8 cellular contexts compared by ENCODE assay signal in genomic region chr20:64145458-64146300, GRCh38. TPM values are rescaled to one million over a fixed set of nuclear protein-coding genes. Genes with fewer than 3 reads are reported as not detected.
DNase-seq lines count a peak whose midpoint lies in the region; ATAC-seq and TF ChIP-seq lines count a peak whose summit lies in the region.
"Had no signal": no experiment of that assay in that cellular context is flagged by ENCODE, and none has a peak within 500 bp of the region (broad histone marks: within the 10 kb centered on the region; RNA-seq: fewer than 3 reads in every experiment).

No MANE protein-coding gene starts in this region.

- no peaks in the 10 kb centered on the region for H3K4me1 ChIP-seq in Caco-2

- no peaks in the 10 kb centered on the region; the same call in 1 of the 2 replicates for H3K27me3 ChIP-seq in Caco-2 (replicated peaks; ENCODE audit: control insufficient read depth, insufficient read depth, low read length)

- no peak overlapping the region for H3K4me3 Mint-ChIP-seq in Caco-2 (ENCODE audit: unreplicated experiment)

- H3K9me3 ChIP-seq in Caco-2 = peaks cover 24% of the 10 kb centered on the region

- H3K36me3 Mint-ChIP-seq in Caco-2 (ENCODE audit: insufficient read depth, unreplicated experiment) = no peaks in the 10 kb centered on the region

- no peak overlapping the region for H3K27ac ChIP-seq in 22Rv1

- no peak overlapping the region for H3K27ac Mint-ChIP-seq in Caco-2 (ENCODE audit: unreplicated experiment)

- intact Hi-C loops in Caco-2 (cut with micrococcal nuclease; ENCODE audit: unreplicated experiment) = no loop called here

- TF ChIP-seq POLR2A in NB4 (IDR thresholded peaks at IDR 0.05; ENCODE audit: extremely low read depth, insufficient read length) = no peak

- no TSS peak for BruUV-seq in Caco-2 (replicated peaks; lab: Mats Ljungman, UMichigan)

- ATAC-seq in HG03135 (IDR thresholded peaks at IDR 0.05; ENCODE audit: unreplicated experiment) (no peak), HG02588 (IDR thresholded peaks at IDR 0.05; ENCODE audit: unreplicated experiment) (no peak)

- peaks cover 10% of the 10 kb centered on the region for H3K27me3 Mint-ChIP-seq in Caco-2 (ENCODE audit: insufficient read depth, unreplicated experiment)

- TF ChIP-seq CTCF in 22Rv1 (IDR thresholded peaks at IDR 0.05) = peak; percentile 49
- TF ChIP-seq CTCF in Caco-2 (IDR thresholded peaks at IDR 0.05; ENCODE audit: insufficient read depth in 1 of 2, low read depth in 1 of 2, low read length in 1 of 2, severe bottlenecking in 1 of 2, unreplicated experiment in 1 of 2) = peak; percentile 21 to 28
- peak; percentile 26 for TF ChIP-seq CTCF in NB4 (IDR thresholded peaks at IDR 0.05; ENCODE audit: low read depth, low read length)
- peak; percentile 14 for TF ChIP-seq CTCF in fibroblast of mammary gland (conservative IDR thresholded peaks at IDR 0.05; ENCODE audit: control insufficient read depth, insufficient read depth, low read depth, low read length)

- peaks cover 3% of the 10 kb centered on the region for H3K4me1 Mint-ChIP-seq in Caco-2 (ENCODE audit: low read depth, unreplicated experiment)

- H3K9me3 Mint-ChIP-seq in Caco-2 (ENCODE audit: unreplicated experiment) = peaks cover 18% of the 10 kb centered on the region

- POLR2A ChIA-PET in Caco-2 (lab: Charles Lee) = no interaction called here

- no peaks in the 10 kb centered on the region for H3K36me3 ChIP-seq in Caco-2 (ENCODE audit: control insufficient read depth, insufficient read depth, low read length)

- CTCF ChIA-PET in Caco-2 (lab: Charles Lee) = no interaction called here

- H3K4me3 ChIP-seq in Caco-2 (ENCODE audit: low read depth, low read length) (no peak overlapping the region), NB4 (ENCODE audit: low read depth, low read length) (no peak overlapping the region), fibroblast of mammary gland (ENCODE audit: control insufficient read depth, low read depth, low read length) (no peak overlapping the region)

- peak; percentile 54 to 60 for DNase-seq in Caco-2
- DNase-seq in NB4 (ENCODE audit: low read depth) = peak; percentile 29
- no peak for DNase-seq in fibroblast of mammary gland (ENCODE audit: low read depth)
- DNase-seq in midbrain (lab: John Stamatoyannopoulos, UW) = no peak
- DNase-seq: amniotic stem cell had no signal

RNA-seq across cellular contexts. Expression of gene MYT1, which starts 18.6 kb away (rescaled TPM):
- total RNA-seq in Caco-2 (2022) = 0.25 and 0.65 TPM in 2 replicates

RNA-seq across cellular contexts. Expression of gene NPBWR2, which starts 38.3 kb away (rescaled TPM):
- not detected in 2 replicates for total RNA-seq in Caco-2 (2022)

Comparison
In these comparisons a context has a peak if more than half of its experiments do, and no peak if none do; other contexts are left out.
1. DNase-seq: peak in Caco-2 (2 of 2) and NB4 (single experiment); none in fibroblast of mammary gland (single experiment) and midbrain (single experiment).
2. Peak in every context shown above with its lines, with median percentiles within 50 percentile points of each other: CTCF ChIP-seq.